Comparison of ENCODE assay signal across 26 cellular contexts in genomic region chr13:95058680-95059079, GRCh38.
"Had no signal": no experiment of that assay in that cellular context is flagged by ENCODE, and none has a peak within 500 bp of the region (broad histone marks: within the 10 kb centered on the region; RNA-seq: fewer than 3 reads in every experiment).

No MANE protein-coding gene starts in this region.

- H3K27me3 Mint-ChIP-seq: activated CD4-positive, alpha-beta memory T cell treated with anti-CD3 and anti-CD28 coated beads, Interleukin-2, amount 10 ng/mL, durations not matched to agents 7 days and 5 days; activated CD4-positive, alpha-beta T cell treated with anti-CD3 and anti-CD28 coated beads, Interleukin-2, amount 10 ng/mL, durations not matched to agents 7 days and 5 days; activated naive CD8-positive, alpha-beta T cell; activated T-cell treated with anti-CD3 and anti-CD28 coated beads, Interleukin-2, amount 50 U/mL, for 24 hours; effector memory CD8-positive, alpha-beta T cell; T-helper 17 cell had no signal

- H3K27me3 ChIP-seq: brain microvascular endothelial cell, gastroesophageal sphincter, heart right ventricle had no signal

- H3K9me3 ChIP-seq: gastroesophageal sphincter, heart right ventricle had no signal

- H3K27ac Mint-ChIP-seq: activated CD4-positive, alpha-beta memory T cell treated with anti-CD3 and anti-CD28 coated beads, Interleukin-2, amount 10 ng/mL, durations not matched to agents 7 days and 5 days; activated CD4-positive, alpha-beta T cell treated with anti-CD3 and anti-CD28 coated beads, Interleukin-2, amount 10 ng/mL, durations not matched to agents 7 days and 5 days; activated naive CD8-positive, alpha-beta T cell; activated T-cell treated with anti-CD3 and anti-CD28 coated beads, Interleukin-2, amount 50 U/mL, for 24 hours; activated T-cell treated with anti-CD3 and anti-CD28 coated beads, Interleukin-2, amount 50 U/mL, for 72 hours; T-helper 17 cell had no signal

- H3K4me1 Mint-ChIP-seq: activated CD4-positive, alpha-beta memory T cell treated with anti-CD3 and anti-CD28 coated beads, Interleukin-2, amount 10 ng/mL, durations not matched to agents 7 days and 5 days; activated CD4-positive, alpha-beta T cell treated with anti-CD3 and anti-CD28 coated beads, Interleukin-2, amount 10 ng/mL, durations not matched to agents 7 days and 5 days; T-helper 17 cell had no signal

- DNase-seq: activated CD4-positive, alpha-beta memory T cell treated with anti-CD3 and anti-CD28 coated beads, Interleukin-2, amount 10 ng/mL, durations not matched to agents 7 days and 5 days; activated CD4-positive, alpha-beta T cell treated with anti-CD3 and anti-CD28 coated beads for 1 hour; activated CD4-positive, alpha-beta T cell treated with anti-CD3 and anti-CD28 coated beads for 4 hours; activated CD4-positive, alpha-beta T cell treated with anti-CD3 and anti-CD28 coated beads, Interleukin-2, amount 10 ng/mL, durations not matched to agents 7 days and 5 days; activated CD4-positive, alpha-beta T cell treated with anti-CD3 and anti-CD28 coated beads, Interleukin-2, amount 50 U/mL, for 4 hours; activated CD8-positive, alpha-beta memory T cell treated with anti-CD3 and anti-CD28 coated beads, Interleukin-2, amount 50 U/mL, for 48 hours; activated gamma-delta T cell; activated naive CD4-positive, alpha-beta T cell; activated naive CD4-positive, alpha-beta T cell treated with anti-CD3 and anti-CD28 coated beads, Interleukin-2, amount 50 U/mL, for 16 hours; activated T-cell treated with anti-CD3 and anti-CD28 coated beads for 4 hours; activated T-cell treated with anti-CD3 and anti-CD28 coated beads, Interleukin-2, amount 50 U/mL, for 24 hours; activated T-cell treated with anti-CD3 and anti-CD28 coated beads, Interleukin-2, amount 50 U/mL, for 72 hours; amniotic stem cell; anterior cingulate cortex; brain microvascular endothelial cell; cortex of kidney; dermis blood vessel endothelial cell; effector CD4-positive, alpha-beta T cell; effector memory CD8-positive, alpha-beta T cell; foreskin fibroblast; heart right ventricle; T-helper 1 cell; T-helper 17 cell had no signal

- H3K36me3 ChIP-seq: brain microvascular endothelial cell, gastroesophageal sphincter had no signal

- H3K27ac ChIP-seq: brain microvascular endothelial cell, epithelial cell of prostate, gastroesophageal sphincter, heart right ventricle had no signal

- H3K4me1 ChIP-seq: gastroesophageal sphincter, heart right ventricle had no signal

- ATAC-seq: activated T-cell treated with anti-CD3 and anti-CD28 coated beads, Interleukin-2, amount 50 U/mL, for 72 hours; effector memory CD8-positive, alpha-beta T cell; gastroesophageal sphincter; heart right ventricle; T-helper 17 cell had no signal

- H3K4me3 Mint-ChIP-seq: activated CD4-positive, alpha-beta memory T cell treated with anti-CD3 and anti-CD28 coated beads, Interleukin-2, amount 10 ng/mL, durations not matched to agents 7 days and 5 days; activated CD4-positive, alpha-beta T cell treated with anti-CD3 and anti-CD28 coated beads, Interleukin-2, amount 10 ng/mL, durations not matched to agents 7 days and 5 days; activated naive CD8-positive, alpha-beta T cell; activated T-cell treated with anti-CD3 and anti-CD28 coated beads, Interleukin-2, amount 50 U/mL, for 24 hours; activated T-cell treated with anti-CD3 and anti-CD28 coated beads, Interleukin-2, amount 50 U/mL, for 72 hours; effector memory CD8-positive, alpha-beta T cell; T-helper 17 cell had no signal

- H3K4me3 ChIP-seq: gastroesophageal sphincter, heart right ventricle had no signal

- H3K9me3 Mint-ChIP-seq: activated CD4-positive, alpha-beta memory T cell treated with anti-CD3 and anti-CD28 coated beads, Interleukin-2, amount 10 ng/mL, durations not matched to agents 7 days and 5 days; activated CD4-positive, alpha-beta T cell treated with anti-CD3 and anti-CD28 coated beads, Interleukin-2, amount 10 ng/mL, durations not matched to agents 7 days and 5 days; activated T-cell treated with anti-CD3 and anti-CD28 coated beads, Interleukin-2, amount 50 U/mL, for 24 hours; activated T-cell treated with anti-CD3 and anti-CD28 coated beads, Interleukin-2, amount 50 U/mL, for 72 hours; effector memory CD8-positive, alpha-beta T cell had no signal
